1 cellular context compared by ENCODE assay signal in genomic region chr17:8186446-8186786, GRCh38.
TF ChIP-seq lines count a peak whose summit lies in the region.

No MANE protein-coding gene starts in this region.

TF ChIP-seq in K562, 482 proteins besides CTCF, POLR2A, EP300 and RAD21 (continues in another document):
- TF ChIP-seq ZNF277 (CRISPR knock-in tag; IDR thresholded peaks at IDR 0.05; ENCODE audit: borderline replicate concordance) (no peak), MED1 (CRISPR knock-in tag; IDR thresholded peaks at IDR 0.05; ENCODE audit: borderline replicate concordance) (no peak), ZNF518B (CRISPR knock-in tag; IDR thresholded peaks at IDR 0.05) (no peak), ZEB2 (IDR thresholded peaks at IDR 0.05) (no peak), IFI16 (CRISPR knock-in tag; IDR thresholded peaks at IDR 0.05) (no peak), CREBBP (IDR thresholded peaks at IDR 0.05; ENCODE audit: low read depth, low read length) (no peak), ZNF395 (CRISPR knock-in tag; IDR thresholded peaks at IDR 0.05) (0 out of 2 replicates have a peak, but pooled peaks have one; percentile 55), ZBTB1 (CRISPR knock-in tag; IDR thresholded peaks at IDR 0.05; ENCODE audit: borderline replicate concordance, low read depth) (0 out of 2 replicates have a peak, but pooled peaks have one; percentile 26), KLF6 (CRISPR knock-in tag; IDR thresholded peaks at IDR 0.05; ENCODE audit: borderline replicate concordance) (no peak), FOXM1 (IDR thresholded peaks at IDR 0.05; ENCODE audit: low read depth) (no peak), FOXM1 (CRISPR knock-in tag; IDR thresholded peaks at IDR 0.05; ENCODE audit: low read depth) (no peak), TAF9B (IDR thresholded peaks at IDR 0.05; ENCODE audit: partially characterized antibody) (no peak), ATF6 (CRISPR knock-in tag; IDR thresholded peaks at IDR 0.05) (no peak), ZNF134 (CRISPR knock-in tag; conservative IDR thresholded peaks at IDR 0.05) (no peak), CHD7 (IDR thresholded peaks at IDR 0.05; ENCODE audit: low read depth, low read length) (peak; percentile 87), NR1H2 (CRISPR knock-in tag; IDR thresholded peaks at IDR 0.05) (0 out of 2 replicates have a peak, but pooled peaks have one; percentile 3), RBM15 (IDR thresholded peaks at IDR 0.05; ENCODE audit: insufficient read depth, low read length) (no peak), ZC3H8 (IDR thresholded peaks at IDR 0.05) (no peak), CBX5 (IDR thresholded peaks at IDR 0.05; ENCODE audit: borderline replicate concordance, low read depth) (no peak), GTF2E2 (tag; IDR thresholded peaks at IDR 0.05) (no peak), TGIF2 (CRISPR knock-in tag; IDR thresholded peaks at IDR 0.05) (no peak), ZNF76 (CRISPR knock-in tag; IDR thresholded peaks at IDR 0.05; ENCODE audit: borderline replicate concordance) (no peak), TEAD2 (tag; IDR thresholded peaks at IDR 0.05) (no peak), PCBP1 (IDR thresholded peaks at IDR 0.05; ENCODE audit: low read depth, low read length, poor library complexity, severe bottlenecking) (no peak), EWSR1 (IDR thresholded peaks at IDR 0.05; ENCODE audit: borderline replicate concordance, low read depth, partially characterized antibody) (no peak), RBBP5 (IDR thresholded peaks at IDR 0.05; ENCODE audit: borderline replicate concordance, insufficient read depth, low read length, poor library complexity, severe bottlenecking) (peak; percentile 67), GABPB1 (CRISPR knock-in tag; IDR thresholded peaks at IDR 0.05) (no peak), SIX5 (IDR thresholded peaks at IDR 0.05; ENCODE audit: borderline replicate concordance in 1 of 2, insufficient read depth in 1 of 2, low read depth in 1 of 2, low read length in 2 of 2) (no peak), BRD9 (IDR thresholded peaks at IDR 0.05; ENCODE audit: low read depth, partially characterized antibody) (peak; percentile 17), ZNF57 (CRISPR knock-in tag; IDR thresholded peaks at IDR 0.05) (no peak), ADNP (tag; IDR thresholded peaks at IDR 0.05) (peak; percentile 94)
- TF ChIP-seq, protein P1, sequence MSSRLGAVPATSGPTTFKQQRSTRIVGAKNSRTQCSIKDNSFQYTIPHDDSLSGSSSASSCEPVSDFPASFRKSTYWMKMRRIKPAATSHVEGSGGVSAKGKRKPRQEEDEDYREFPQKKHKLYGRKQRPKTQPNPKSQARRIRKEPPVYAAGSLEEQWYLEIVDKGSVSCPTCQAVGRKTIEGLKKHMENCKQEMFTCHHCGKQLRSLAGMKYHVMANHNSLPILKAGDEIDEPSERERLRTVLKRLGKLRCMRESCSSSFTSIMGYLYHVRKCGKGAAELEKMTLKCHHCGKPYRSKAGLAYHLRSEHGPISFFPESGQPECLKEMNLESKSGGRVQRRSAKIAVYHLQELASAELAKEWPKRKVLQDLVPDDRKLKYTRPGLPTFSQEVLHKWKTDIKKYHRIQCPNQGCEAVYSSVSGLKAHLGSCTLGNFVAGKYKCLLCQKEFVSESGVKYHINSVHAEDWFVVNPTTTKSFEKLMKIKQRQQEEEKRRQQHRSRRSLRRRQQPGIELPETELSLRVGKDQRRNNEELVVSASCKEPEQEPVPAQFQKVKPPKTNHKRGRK (tag; IDR thresholded peaks at IDR 0.05), result no peak
- TF ChIP-seq, protein P2, sequence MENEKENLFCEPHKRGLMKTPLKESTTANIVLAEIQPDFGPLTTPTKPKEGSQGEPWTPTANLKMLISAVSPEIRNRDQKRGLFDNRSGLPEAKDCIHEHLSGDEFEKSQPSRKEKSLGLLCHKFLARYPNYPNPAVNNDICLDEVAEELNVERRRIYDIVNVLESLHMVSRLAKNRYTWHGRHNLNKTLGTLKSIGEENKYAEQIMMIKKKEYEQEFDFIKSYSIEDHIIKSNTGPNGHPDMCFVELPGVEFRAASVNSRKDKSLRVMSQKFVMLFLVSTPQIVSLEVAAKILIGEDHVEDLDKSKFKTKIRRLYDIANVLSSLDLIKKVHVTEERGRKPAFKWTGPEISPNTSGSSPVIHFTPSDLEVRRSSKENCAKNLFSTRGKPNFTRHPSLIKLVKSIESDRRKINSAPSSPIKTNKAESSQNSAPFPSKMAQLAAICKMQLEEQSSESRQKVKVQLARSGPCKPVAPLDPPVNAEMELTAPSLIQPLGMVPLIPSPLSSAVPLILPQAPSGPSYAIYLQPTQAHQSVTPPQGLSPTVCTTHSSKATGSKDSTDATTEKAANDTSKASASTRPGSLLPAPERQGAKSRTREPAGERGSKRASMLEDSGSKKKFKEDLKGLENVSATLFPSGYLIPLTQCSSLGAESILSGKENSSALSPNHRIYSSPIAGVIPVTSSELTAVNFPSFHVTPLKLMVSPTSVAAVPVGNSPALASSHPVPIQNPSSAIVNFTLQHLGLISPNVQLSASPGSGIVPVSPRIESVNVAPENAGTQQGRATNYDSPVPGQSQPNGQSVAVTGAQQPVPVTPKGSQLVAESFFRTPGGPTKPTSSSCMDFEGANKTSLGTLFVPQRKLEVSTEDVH (IDR thresholded peaks at IDR 0.05; ENCODE audit: low read depth, partially characterized antibody), result no peak
